In the genomic region with DNA sequence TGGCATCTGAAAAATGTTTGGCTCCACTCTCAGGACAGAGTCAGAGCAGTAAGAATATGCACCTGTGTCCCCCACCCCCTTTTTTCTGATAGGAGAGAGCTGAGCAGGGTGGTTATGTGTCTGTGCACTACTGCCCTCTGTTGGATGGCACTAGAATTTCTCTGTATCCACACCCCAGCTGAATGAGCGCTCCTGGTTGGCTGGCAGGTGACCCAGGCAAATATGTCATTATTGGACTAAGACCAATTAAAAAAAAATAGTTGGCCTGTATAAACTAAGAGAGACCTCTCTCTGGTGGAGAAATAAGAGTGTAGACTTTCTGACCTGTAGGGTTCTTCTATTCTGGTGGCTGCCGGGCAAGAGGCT, we compare ENCODE assay signal across 8 cellular contexts.
A peak's percentile ranks its signal among the peaks of the same experiment; 100 is the strongest.
DNase-seq lines count a peak whose midpoint lies in the region; ATAC-seq and TF ChIP-seq lines count a peak whose summit lies in the region.

No MANE protein-coding gene starts in this region.

- CTCF ChIA-PET in mammary epithelial cell (lab: Charles Lee; ENCODE audit: low non-redundant PET): interaction anchor here (0.6 to 1.5 kb wide), 10 partner anchors 13 to 1064 kb away, joined by 3 to 11 read pairs (median 6); no protein-coding TSS in a partner anchor

- H3K4me2 ChIP-seq in mammary epithelial cell (ENCODE audit: insufficient read depth, low read depth, low read length): peak overlapping the region; percentile 69

- no peaks in the 10 kb centered on the region for H3K9me3 ChIP-seq in mammary epithelial cell (replicated peaks; ENCODE audit: insufficient read depth, low read length)
- H3K9me3 ChIP-seq in upper lobe of left lung: no peaks in the 10 kb centered on the region
- H3K9me3 ChIP-seq in ovary: no peaks in the 10 kb centered on the region

- H3K27ac ChIP-seq in mammary epithelial cell (ENCODE audit: insufficient read depth, low read depth, low read length) (peak overlapping the region; percentile 38), upper lobe of left lung (no peak overlapping the region), ovary (no peak overlapping the region)

- TF ChIP-seq POLR2A in upper lobe of left lung (IDR thresholded peaks at IDR 0.05) (no peak), ovary (IDR thresholded peaks at IDR 0.05) (no peak)

- 50% methylated on average over 2 of the region's 2 CpGs for whole genome bisulfite sequencing in mammary epithelial cell (ENCODE audit: low coverage, missing lambda C conversion rate)
- 28 to 33% methylated on average over 2 of the region's 2 CpGs for WGBS in upper lobe of left lung, 2 donors
- WGBS in ovary, 3 donors: 32 to 48% (median 44%) methylated on average over 2 of the region's 2 CpGs

- H3K36me3 ChIP-seq in mammary epithelial cell (ENCODE audit: insufficient read depth, low read length) (no peaks in the 10 kb centered on the region), upper lobe of left lung (no peaks in the 10 kb centered on the region), ovary (no peaks in the 10 kb centered on the region)

- H4K20me1 ChIP-seq in mammary epithelial cell (ENCODE audit: insufficient read depth, low read length): no peaks in the 10 kb centered on the region

- no peak overlapping the region for H3K9ac ChIP-seq in mammary epithelial cell (ENCODE audit: insufficient read depth, low read length)

- H3K4me3 ChIP-seq in mammary epithelial cell (replicated peaks in 1 of 3; ENCODE audit: insufficient read depth in 1 of 3, low read depth in 2 of 3, low read length in 3 of 3) (no peak overlapping the region), upper lobe of left lung (no peak overlapping the region), ovary (no peak overlapping the region)

- no peak for TF ChIP-seq EP300 in upper lobe of left lung (IDR thresholded peaks at IDR 0.05)
- no peak for TF ChIP-seq EP300 in ovary (IDR thresholded peaks at IDR 0.05)

- in situ Hi-C loops in KBM-7 (cut with MboI; ENCODE audit: low pct_unique_long_range_greater_than_20kb, low sequenced_read_pairs) (no loop called here), mammary epithelial cell (cut with MboI; ENCODE audit: low sequenced_read_pairs in 2 of 2) (loop anchor here (10.0 kb wide), 2 partner anchors 185 to 305 kb away; no protein-coding TSS in a partner anchor)

- no TSS peak for BruUV-seq in mammary epithelial cell (replicated peaks; lab: Mats Ljungman, UMichigan)

- DNase-seq in Daoy (ENCODE audit: low read depth) (peak; percentile 70), KBM-7 (peak; percentile 62), NOMO-1 treated with dmso at 0.1 percent for 144 hours (lab: John Stamatoyannopoulos, UW; ENCODE audit: unreplicated experiment) (peak; percentile 18), mammary epithelial cell (peak; percentile 10), left lobe of liver (ENCODE audit: low spot score) (peak; percentile 64), upper lobe of left lung (peak in 1 of 2 donors; percentile 65), ovary (no peak)

- peak overlapping the region; percentile 29 for H2AFZ ChIP-seq in mammary epithelial cell (ENCODE audit: low read depth, low read length)

- TF ChIP-seq CTCF in mammary epithelial cell (conservative IDR thresholded peaks at IDR 0.05 in 1 of 2, IDR thresholded peaks at IDR 0.05 in 1 of 2; ENCODE audit: extremely low read depth in 1 of 2, insufficient read depth in 1 of 2, low read depth in 1 of 2, low read length in 2 of 2) (peak; percentile 70 to 75), upper lobe of left lung (IDR thresholded peaks at IDR 0.05) (peak; percentile 23 to 76 (median 54)), ovary (IDR thresholded peaks at IDR 0.05) (no peak)

- dilution Hi-C loops in mammary epithelial cell (cut with HindIII; ENCODE audit: low sequenced_read_pairs): no loop called here

- no peaks in the 10 kb centered on the region for H3K79me2 ChIP-seq in mammary epithelial cell (ENCODE audit: insufficient read depth, low read length)

- H3K27me3 ChIP-seq in mammary epithelial cell (ENCODE audit: insufficient read depth, low read length) (no peaks in the 10 kb centered on the region), upper lobe of left lung (no peaks in the 10 kb centered on the region), ovary (no peaks in the 10 kb centered on the region)

- ATAC-seq in GM21515 (IDR thresholded peaks at IDR 0.05; ENCODE audit: unreplicated experiment) (peak; percentile 68), left lobe of liver (peak; percentile 96), upper lobe of left lung (ENCODE audit: low FRiP score in 2 of 2) (peak; percentile 69 to 95)

- H3K4me1 ChIP-seq in mammary epithelial cell (ENCODE audit: insufficient read depth, low read length): peaks cover 31% of the 10 kb centered on the region
- peaks cover 2 to 11% (median 7%) of the 10 kb centered on the region in 4 donors for H3K4me1 ChIP-seq in upper lobe of left lung
- no peaks in the 10 kb centered on the region for H3K4me1 ChIP-seq in ovary (ENCODE audit: insufficient read depth)

- intact Hi-C loops in mammary epithelial cell (cut with micrococcal nuclease) (loop anchor here (1.0 kb wide), 2 partner anchors 106 to 186 kb away; no protein-coding TSS in a partner anchor), ovary (cut with DNase I) (no loop called here)

Comparison
In these comparisons a context has a peak if more than half of its experiments do, and no peak if none do; other contexts are left out.
1. DNase-seq: peak in Daoy (single experiment), KBM-7 (single experiment), NOMO-1 treated with dmso at 0.1 percent for 144 hours (single experiment), mammary epithelial cell (single experiment) and left lobe of liver (single experiment); none in ovary (0 of 5).
2. CTCF ChIP-seq: peak in mammary epithelial cell (2 of 2) and upper lobe of left lung (6 of 6); none in ovary (0 of 3).
3. Peak in every context shown above with its lines, with median percentiles within 50 percentile points of each other: ATAC-seq.